Comparison of ENCODE assay signal across 10 cellular contexts in the genomic region with DNA sequence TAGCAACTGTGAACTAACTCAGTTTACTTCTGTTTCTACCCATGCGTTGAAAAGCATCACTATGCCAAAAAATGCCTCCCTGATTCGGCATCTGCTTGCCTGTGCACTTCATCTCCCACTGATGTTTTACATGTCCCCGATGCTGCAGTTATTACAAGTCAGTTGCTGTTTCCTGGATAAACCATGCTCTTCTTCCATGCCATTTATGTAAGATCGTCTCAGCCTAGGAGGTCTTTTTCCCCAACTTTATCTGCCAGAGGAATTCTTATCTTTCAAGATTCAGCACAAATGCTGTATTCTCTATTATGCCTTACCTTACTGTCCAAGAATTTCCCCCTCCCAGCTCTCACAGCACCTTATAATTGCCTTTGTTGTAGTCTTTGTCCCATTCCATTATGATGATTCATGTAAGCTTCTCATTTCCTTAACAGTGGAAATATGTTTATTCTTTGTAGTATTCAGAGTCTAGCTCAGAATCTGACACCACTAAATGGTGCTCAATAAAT. TPM values are rescaled to one million over a fixed set of nuclear protein-coding genes. Genes with fewer than 3 reads are reported as not detected.
DNase-seq lines count a peak whose midpoint lies in the region; ATAC-seq and TF ChIP-seq lines count a peak whose summit lies in the region.
"Had no signal": no experiment of that assay in that cellular context is flagged by ENCODE, and none has a peak within 500 bp of the region (broad histone marks: within the 10 kb centered on the region; RNA-seq: fewer than 3 reads in every experiment).

No MANE protein-coding gene starts in this region.

- DNase-seq in NCI-H2227 treated with DMSO at 0.1 percent for 48 hours (lab: John Stamatoyannopoulos, UW) (peak; percentile 34), NCI-H2227 (lab: John Stamatoyannopoulos, UW; ENCODE audit: unreplicated experiment) (no peak), RWPE2 (ENCODE audit: low spot score) (no peak), foreskin fibroblast (peak; percentile 12 to 49), cerebellum (ENCODE audit: low spot score) (no peak)
- DNase-seq: lower lobe of right lung, NCI-H1436 had no signal

- TF ChIP-seq CTCF in RWPE2 (IDR thresholded peaks at IDR 0.05; ENCODE audit: poor library complexity, severe bottlenecking) = no peak
- TF ChIP-seq CTCF in foreskin fibroblast (IDR thresholded peaks at IDR 0.05; ENCODE audit: low read depth, low read length) = no peak
- TF ChIP-seq CTCF in gastroesophageal sphincter (IDR thresholded peaks at IDR 0.05) = no peak

- H3K27me3 ChIP-seq in RWPE2 (ENCODE audit: insufficient read depth, poor library complexity, severe bottlenecking) (no peaks in the 10 kb centered on the region), skeletal muscle satellite cell (ENCODE audit: control insufficient read depth, insufficient read depth, low read length) (no peaks in the 10 kb centered on the region), gastroesophageal sphincter (no peaks in the 10 kb centered on the region)

- peak overlapping the region; percentile 16 for H3K4me2 ChIP-seq in skeletal muscle satellite cell (ENCODE audit: low read length)

- H3K9me3 ChIP-seq in RWPE2 (ENCODE audit: severe bottlenecking) (no peaks in the 10 kb centered on the region), skeletal muscle satellite cell (replicated peaks; ENCODE audit: low read length) (no peaks in the 10 kb centered on the region), gastroesophageal sphincter (no peaks in the 10 kb centered on the region)
- H3K9me3 ChIP-seq: lower lobe of right lung had no signal

- peaks cover 37% of the 10 kb centered on the region for H3K4me1 ChIP-seq in RWPE2 (ENCODE audit: insufficient read depth, poor library complexity, severe bottlenecking)
- peaks cover 11% of the 10 kb centered on the region for H3K4me1 ChIP-seq in skeletal muscle satellite cell (ENCODE audit: control insufficient read depth, insufficient read depth, low read length)
- no peaks in the 10 kb centered on the region for H3K4me1 ChIP-seq in gastroesophageal sphincter
- H3K4me1 ChIP-seq: lower lobe of right lung had no signal

- H3K27ac ChIP-seq in RWPE2 (ENCODE audit: poor library complexity, severe bottlenecking) (peak overlapping the region; percentile 78), gastroesophageal sphincter (no peak overlapping the region)
- H3K27ac ChIP-seq: lower lobe of right lung had no signal

- TF ChIP-seq EP300 in gastroesophageal sphincter (IDR thresholded peaks at IDR 0.05) = no peak

- H3K9ac ChIP-seq in skeletal muscle satellite cell (ENCODE audit: low read depth, low read length) = no peak overlapping the region

- H3K4me3 ChIP-seq in RWPE2 (ENCODE audit: severe bottlenecking) = no peak overlapping the region
- H3K4me3 ChIP-seq in foreskin fibroblast (ENCODE audit: low read depth in 1 of 2, low read length in 2 of 2) = no peak overlapping the region
- H3K4me3 ChIP-seq in skeletal muscle satellite cell (ENCODE audit: low read length) = no peak overlapping the region
- no peak overlapping the region for H3K4me3 ChIP-seq in gastroesophageal sphincter
- H3K4me3 ChIP-seq: lower lobe of right lung had no signal

- H3K36me3 ChIP-seq in RWPE2 (ENCODE audit: low read depth) = no peaks in the 10 kb centered on the region
- no peaks in the 10 kb centered on the region for H3K36me3 ChIP-seq in skeletal muscle satellite cell (ENCODE audit: insufficient read depth, low read length)
- no peaks in the 10 kb centered on the region for H3K36me3 ChIP-seq in gastroesophageal sphincter
- H3K36me3 ChIP-seq: lower lobe of right lung had no signal

- WGBS in gastroesophageal sphincter (ENCODE audit: low coverage in 1 of 2), 2 donors = 79 to 96% methylated on average over 4 of the region's 4 CpGs

- ATAC-seq in RWPE2 (ENCODE audit: low read depth) (peak; percentile 99), GM18907 (IDR thresholded peaks at IDR 0.05; ENCODE audit: unreplicated experiment) (no peak), gastroesophageal sphincter (no peak)
- ATAC-seq: lower lobe of right lung had no signal

- TF ChIP-seq POLR2A in gastroesophageal sphincter (IDR thresholded peaks at IDR 0.05) = no peak

RNA-seq across cellular contexts. Expression of a gene that starts 30.0 kb away (rescaled TPM):
- total RNA-seq in skeletal muscle satellite cell (2012; rRNA removed) = 12.5 and 17.0 TPM in 2 replicates
- 10 to 100 TPM; 37.4 to 57.7 (median 50.9) TPM for total RNA-seq in gastroesophageal sphincter
- 210 TPM for total RNA-seq in cerebellum

Comparison
In these comparisons a context has a peak if more than half of its experiments do, and no peak if none do; other contexts are left out.
1. DNase-seq: peak in NCI-H2227 treated with DMSO at 0.1 percent for 48 hours (single experiment) and foreskin fibroblast (2 of 2); none in NCI-H2227 (single experiment), RWPE2 (single experiment) and cerebellum (single experiment).